12 cellular contexts compared by ENCODE assay signal in genomic region chr4:114273246-114273645, GRCh38.
"Had no signal": no experiment of that assay in that cellular context is flagged by ENCODE, and none has a peak within 500 bp of the region (broad histone marks: within the 10 kb centered on the region; RNA-seq: fewer than 3 reads in every experiment).

No MANE protein-coding gene starts in this region.

- DNase-seq: activated B cell treated with CpG ODN at 0.5 μM for 24 hours; activated CD4-positive, alpha-beta T cell treated with anti-CD3 and anti-CD28 coated beads, Interleukin-2, amount 10 ng/mL, durations not matched to agents 24 days and 14 days; activated naive CD4-positive, alpha-beta T cell treated with anti-CD3 and anti-CD28 coated beads, Interleukin-2, amount 10 ng/mL, durations not matched to agents 7 days and 5 days; endodermal cell; hippocampal formation; left ventricle myocardium superior; pancreas; stimulated activated CD4-positive, alpha-beta T cell treated with anti-CD3 and anti-CD28 coated beads, Interleukin-4, amount 100 ng/mL, for 24 hours; stimulated activated naive CD8-positive, alpha-beta T cell treated with anti-CD3 and anti-CD28 coated beads, Interleukin-15, amount 100 ng/mL, for 72 hours; testis had no signal

- H3K36me3 ChIP-seq: pancreas had no signal

- ATAC-seq: esophagus mucosa; left ventricle myocardium superior; pancreas; stimulated activated naive CD8-positive, alpha-beta T cell treated with anti-CD3 and anti-CD28 coated beads, Interleukin-15, amount 100 ng/mL, for 72 hours had no signal

- H3K9me3 ChIP-seq: pancreas, testis had no signal

- H3K4me1 ChIP-seq: pancreas, testis had no signal

- H3K4me3 ChIP-seq: pancreas, testis had no signal

- H3K27me3 ChIP-seq: pancreas, testis had no signal

- H3K27ac ChIP-seq: pancreas, testis had no signal

- FAIRE-seq: pancreas, TTC549 had no signal
